In the genomic region with DNA sequence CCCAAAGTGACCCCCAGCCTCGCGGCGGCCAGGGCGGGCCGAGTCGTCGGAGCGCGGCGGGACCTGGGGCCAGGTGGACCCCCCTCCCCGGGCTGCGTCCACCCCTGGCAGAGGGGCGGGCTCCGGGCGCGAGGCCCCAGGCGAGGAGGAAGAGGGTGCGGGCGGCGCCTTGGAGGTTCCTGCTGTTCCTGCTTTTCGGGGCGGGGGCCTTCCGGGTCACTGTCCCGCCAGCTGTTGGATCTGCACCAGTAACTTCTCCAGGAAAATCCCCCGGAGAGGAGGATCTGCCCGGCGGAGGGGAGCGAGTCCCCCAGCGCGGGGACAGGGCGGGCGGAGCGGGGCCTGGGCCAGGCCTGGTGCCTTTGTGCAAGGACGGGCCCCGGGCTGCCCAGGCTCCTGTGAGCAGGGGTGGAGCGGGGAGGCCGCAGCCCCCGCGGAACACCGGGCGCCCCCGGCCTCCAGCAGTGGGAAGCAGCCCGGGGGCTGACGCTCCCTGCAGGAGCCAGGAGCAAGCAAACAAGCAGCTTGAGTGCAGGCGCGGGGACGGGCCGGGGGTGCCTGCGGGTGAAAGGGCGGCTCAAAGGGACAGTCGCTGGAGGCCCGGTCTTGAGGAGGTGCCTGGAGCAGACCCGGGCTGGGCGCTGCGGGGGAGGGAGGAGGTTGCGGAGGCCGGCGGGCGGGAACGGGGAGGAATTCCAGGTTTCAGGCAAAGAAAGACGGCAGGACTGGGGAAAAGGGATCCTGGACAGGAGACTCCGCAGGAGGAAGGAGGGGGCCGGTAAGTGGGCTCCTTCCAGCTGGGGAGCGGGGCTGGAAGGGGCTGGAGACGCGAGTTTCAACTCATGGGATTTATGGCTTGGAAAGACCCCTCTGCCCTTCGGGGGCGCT, we compare ENCODE assay signal across 19 cellular contexts. TPM values are rescaled to one million over a fixed set of nuclear protein-coding genes. Genes with fewer than 3 reads are reported as not detected.
A peak's percentile ranks its signal among the peaks of the same experiment; 100 is the strongest.
DNase-seq lines count a peak whose midpoint lies in the region; ATAC-seq, FAIRE-seq and TF ChIP-seq lines count a peak whose summit lies in the region.
"Had no signal": no experiment of that assay in that cellular context is flagged by ENCODE, and none has a peak within 500 bp of the region (broad histone marks: within the 10 kb centered on the region; RNA-seq: fewer than 3 reads in every experiment).

No MANE protein-coding gene starts in this region.

- peak overlapping the region; percentile 71 for H4K8ac ChIP-seq in trophoblast cell (ENCODE audit: low read depth, low read length)

- in situ Hi-C loops in K562 (cut with MboI) = no loop called here

- CTCF ChIA-PET in K562 (lab: Yijun Ruan, JAX; ENCODE audit: low intra/inter-chr PET ratio) = interaction anchor here (0.6 kb wide), 1 partner anchor 11 kb away, joined by 3 read pairs; no protein-coding TSS in a partner anchor

- peak overlapping the region; percentile 71 for H3K18ac ChIP-seq in trophoblast cell (ENCODE audit: low read length)

- H3K27ac ChIP-seq in K562 (ENCODE audit: extremely low read depth, low read depth, low read length) = no peak overlapping the region
- H3K27ac ChIP-seq in trophoblast cell (ENCODE audit: low read depth, low read length) = peak overlapping the region; percentile 21

- peaks cover 25% of the 10 kb centered on the region for H3K79me1 ChIP-seq in trophoblast cell (ENCODE audit: low read length)

- peak overlapping the region; percentile 77 for H4K91ac ChIP-seq in trophoblast cell (ENCODE audit: low read depth, low read length)

- H3K23ac ChIP-seq in trophoblast cell (ENCODE audit: low read length) = no peak overlapping the region

- peak; percentile 41 for DNase-seq in CD1c-positive myeloid dendritic cell (ENCODE audit: extremely low spot score)
- no peak for DNase-seq in K562 (ENCODE audit: extremely low read depth in 1 of 4, low spot score in 3 of 4)
- DNase-seq in trophoblast cell = peak; percentile 67 to 77
- no peak for DNase-seq in GDM1 (lab: John Stamatoyannopoulos, UW)
- no peak for DNase-seq in NCI-H2196 (lab: John Stamatoyannopoulos, UW; ENCODE audit: unreplicated experiment)
- no peak for DNase-seq in NOMO-1 treated with DMSO at 0.1 percent for 48 hours (lab: John Stamatoyannopoulos, UW; ENCODE audit: unreplicated experiment)
- DNase-seq in superior temporal gyrus (ENCODE audit: extremely low spot score) = no peak
- DNase-seq: activated CD8-positive, alpha-beta memory T cell treated with anti-CD3 and anti-CD28 coated beads, Interleukin-2, amount 50 U/mL, for 48 hours; DMS79; effector memory CD4-positive, alpha-beta T cell; NCI-H1436; NCI-H526 treated with DMSO at 0.1 percent for 48 hours; small intestine had no signal

- no peaks in the 10 kb centered on the region for H4K20me1 ChIP-seq in K562 (replicated peaks; ENCODE audit: control insufficient read depth, insufficient read depth, low read length)

- H3K9me3 ChIP-seq in K562 (replicated peaks; ENCODE audit: control insufficient read depth, insufficient read depth, low read depth, low read length) (no peaks in the 10 kb centered on the region), iPS-18c (ENCODE audit: control insufficient read depth, insufficient read depth, low read length) (no peaks in the 10 kb centered on the region), trophoblast cell (ENCODE audit: insufficient read depth, low read depth, low read length) (peaks cover 2% of the 10 kb centered on the region)
- H3K9me3 ChIP-seq: adrenal gland had no signal

- H2BK12ac ChIP-seq in trophoblast cell (ENCODE audit: low read length) = peak overlapping the region; percentile 21

- no peak for TF ChIP-seq POLR2A in K562 (conservative IDR thresholded peaks at IDR 0.05)

- H3K79me2 ChIP-seq in K562 (ENCODE audit: control insufficient read depth, insufficient read depth, low read length) (no peaks in the 10 kb centered on the region), trophoblast cell (ENCODE audit: control insufficient read depth, insufficient read depth, low read length, poor library complexity) (peaks cover 4% of the 10 kb centered on the region)

- WGBS in K562 (ENCODE audit: insufficient coverage, low coverage, missing lambda C conversion rate) = 91% methylated on average over 10 of the region's 68 CpGs
- WGBS in trophoblast cell (ENCODE audit: extremely low coverage, insufficient coverage, insufficient read length) = no CpG with 5 or more reads among the region's 68 CpGs

- H3K4me3 ChIP-seq in K562 (no peak overlapping the region), iPS-18c (ENCODE audit: insufficient read depth, low read depth, low read length) (peak overlapping the region; percentile 57), trophoblast cell (ENCODE audit: low read depth, low read length) (no peak overlapping the region)
- H3K4me3 ChIP-seq: adrenal gland had no signal

- peak overlapping the region; percentile 37 for H4K12ac ChIP-seq in trophoblast cell (ENCODE audit: low read depth, low read length)

- no peak for TF ChIP-seq RAD21 in K562 (CRISPR knock-in tag; conservative IDR thresholded peaks at IDR 0.05 in 1 of 2, IDR thresholded peaks at IDR 0.05 in 1 of 2)

- H3K4me2 ChIP-seq in K562 (ENCODE audit: insufficient read depth, low read length) (no peak overlapping the region), trophoblast cell (ENCODE audit: low read length) (peak overlapping the region; percentile 43)

- H3K27me3 ChIP-seq in K562 (ENCODE audit: control insufficient read depth in 2 of 2, insufficient read depth in 2 of 2, low read length in 2 of 2) (no peaks in the 10 kb centered on the region), trophoblast cell (ENCODE audit: insufficient read depth, low read length) (no peaks in the 10 kb centered on the region)
- H3K27me3 ChIP-seq: adrenal gland had no signal

- peaks cover 21 to 40% of the 10 kb centered on the region in 2 experiments; a peak in 4 of 5 replicates for H3K4me1 ChIP-seq in K562 (replicated peaks in 1 of 2; ENCODE audit: control insufficient read depth in 2 of 2, insufficient read depth in 2 of 2, low read length in 2 of 2)
- peaks cover 25 to 36% of the 10 kb centered on the region in 2 experiments for H3K4me1 ChIP-seq in trophoblast cell (ENCODE audit: control insufficient read depth in 1 of 2, insufficient read depth in 2 of 2, low read length in 2 of 2)

- no peaks in the 10 kb centered on the region for H3K9me1 ChIP-seq in K562 (ENCODE audit: control insufficient read depth, insufficient read depth, low read length)

- peak overlapping the region; percentile 37 for H3K4ac ChIP-seq in trophoblast cell (ENCODE audit: low read depth, low read length)

- POLR2A ChIA-PET in K562 (lab: Yijun Ruan, JAX) = no interaction called here

- H3K9ac ChIP-seq in K562 (ENCODE audit: insufficient read depth in 1 of 2, low read depth in 2 of 2, low read length in 2 of 2) = no peak overlapping the region; a peak in 1 of 4 replicates
- no peak overlapping the region for H3K9ac ChIP-seq in trophoblast cell (ENCODE audit: low read length)

- peak overlapping the region; percentile 78 for H3K14ac ChIP-seq in trophoblast cell (ENCODE audit: low read length)

- no peak for FAIRE-seq in K562 (lab: Jason Lieb, UNC)
- FAIRE-seq: GM12892, H54, small intestine had no signal

- H2BK120ac ChIP-seq in trophoblast cell (ENCODE audit: insufficient read depth, low read length, poor library complexity) = peak overlapping the region; percentile 92

- ATAC-seq in K562 = no peak

- H3K36me3 ChIP-seq in K562 (ENCODE audit: control insufficient read depth, insufficient read depth, low read length) (peaks cover 25% of the 10 kb centered on the region; the same call in 1 of the 3 replicates), trophoblast cell (ENCODE audit: control insufficient read depth in 1 of 2, insufficient read depth in 2 of 2, low read length in 2 of 2) (peaks cover 2 to 6% of the 10 kb centered on the region in 2 experiments)

- intact Hi-C loops in K562 (cut with micrococcal nuclease) = no loop called here

- no peak for TF ChIP-seq CTCF in K562 (IDR thresholded peaks at IDR 0.05 in 2 of 3, conservative IDR thresholded peaks at IDR 0.05 in 1 of 3; ENCODE audit: insufficient read depth in 2 of 3, low read depth in 1 of 3, low read length in 3 of 3)

- no peak for TF ChIP-seq EP300 in K562 (IDR thresholded peaks at IDR 0.05; ENCODE audit: low read length)

- peak overlapping the region; percentile 6 for H2AK5ac ChIP-seq in trophoblast cell (ENCODE audit: low read length)

- no TSS peak for BruUV-seq in K562 (replicated peaks; lab: Mats Ljungman, UMichigan)

- H2BK5ac ChIP-seq in trophoblast cell (ENCODE audit: low read depth, low read length, poor library complexity) = peak overlapping the region; percentile 55

- H2AFZ ChIP-seq in K562 (ENCODE audit: low read depth, low read length) (no peak overlapping the region), trophoblast cell (ENCODE audit: insufficient read depth, low read length, poor library complexity) (peak overlapping the region; percentile 61)

RNA-seq across cellular contexts. Expression of a gene that starts 15.5 kb away (rescaled TPM):
- 31.9 and 75.4 TPM in 2 replicates for total RNA-seq in K562 (2011; cell fraction: chromatin; rRNA removed; ENCODE audit: low replicate concordance)
- 55.1 and 66.9 TPM in 2 replicates for total RNA-seq in K562 (2011; cell fraction: nucleolus; rRNA removed)
- total RNA-seq in K562 (2011; cell fraction: nucleoplasm; rRNA removed) = 38.6 and 39.3 TPM in 2 replicates
- total RNA-seq in K562 (2014; rRNA removed) = 39.5 and 46.0 TPM in 2 replicates
- 20.8 and 23.7 TPM in 2 replicates for total RNA-seq in K562 (2014; rRNA removed; fragmentation: Illumina TruSeq; extraction: Trizol)
- 68.6 and 70.2 TPM in 2 replicates for total RNA-seq in K562 (2015; rRNA removed; fragmentation: Illumina TruSeq; extraction: Trizol)
- 52.7 and 61.2 TPM in 2 replicates for total RNA-seq in K562 (2021)
- 22.6 and 35.4 TPM in 2 replicates for polyA plus RNA-seq in K562 (2011; rRNA removed)
- polyA plus RNA-seq in K562 (2011; cell fraction: cytosol; rRNA removed) = 30.5 and 40.8 TPM in 2 replicates
- 171 and 203 TPM in 2 replicates for polyA plus RNA-seq in K562 (2011; cell fraction: nucleus; rRNA removed)
- polyA plus RNA-seq in K562 (2012) = 33.8 and 69.4 TPM in 2 replicates
- 42.7 and 59.7 TPM in 2 replicates for polyA plus RNA-seq in K562 (2014; fragmentation: Illumina TruSeq; extraction: Trizol)
- polyA plus RNA-seq in K562 (2014; fragmentation: Nextera tagmentation; extraction: Ambion mirVana) = 10 to 100 TPM; 44.6 to 49.7 TPM
- 47.6 and 63.5 TPM in 2 replicates for polyA plus RNA-seq in K562 (2014; rRNA removed)
- 8.9 and 13.3 TPM in 2 replicates for polyA minus RNA-seq in K562 (2011; rRNA and poly(A)+ RNA removed)
- polyA minus RNA-seq in K562 (2011; cell fraction: cytosol; rRNA and poly(A)+ RNA removed) = 25.6 and 31.0 TPM in 2 replicates
- 17.0 and 18.2 TPM in 2 replicates for polyA minus RNA-seq in K562 (2011; cell fraction: nucleus; rRNA and poly(A)+ RNA removed)
- 185 and 205 TPM in 2 replicates for polyA plus RNA-seq in trophoblast cell (2013)
- total RNA-seq: SK-MEL-5 had no signal

RNA-seq across cellular contexts. Expression of a gene that starts 44.2 kb away (rescaled TPM):
- total RNA-seq in K562 (2011; cell fraction: chromatin; rRNA removed; ENCODE audit: low replicate concordance) = 7.7 and 24.3 TPM in 2 replicates
- 22.4 and 23.0 TPM in 2 replicates for total RNA-seq in K562 (2011; cell fraction: nucleolus; rRNA removed)
- 13.8 and 17.9 TPM in 2 replicates for total RNA-seq in K562 (2011; cell fraction: nucleoplasm; rRNA removed)
- total RNA-seq in K562 (2014; rRNA removed) (3.5 and 5.6 TPM in 2 replicates), K562 (2014; rRNA removed; fragmentation: Illumina TruSeq; extraction: Trizol) (0.33 TPM in 1 of 2 replicates, not detected in the other), K562 (2015; rRNA removed; fragmentation: Illumina TruSeq; extraction: Trizol) (0.83 and 1.6 TPM in 2 replicates), K562 (2021) (5.4 and 6.7 TPM in 2 replicates)
- polyA plus RNA-seq in K562 (2011; rRNA removed) (1.1 and 2.0 TPM in 2 replicates), K562 (2014; fragmentation: Illumina TruSeq; extraction: Trizol) (0.25 and 0.97 TPM in 2 replicates), K562 (2014; fragmentation: Nextera tagmentation; extraction: Ambion mirVana) (under 1 TPM in 1 of 2 experiments, not detected in 1; 0.10 TPM), K562 (2014; rRNA removed) (6.2 and 11.7 TPM in 2 replicates)
- polyA plus RNA-seq in K562 (2011; cell fraction: cytosol; rRNA removed) = 1.6 and 3.7 TPM in 2 replicates
- polyA plus RNA-seq in K562 (2011; cell fraction: nucleus; rRNA removed) = 8.4 and 18.9 TPM in 2 replicates
- polyA plus RNA-seq in K562 (2012) = 1.8 and 2.2 TPM in 2 replicates
- polyA minus RNA-seq in K562 (2011; rRNA and poly(A)+ RNA removed) = 0.21 TPM in 1 of 2 replicates, not detected in the other
- 2.5 and 2.9 TPM in 2 replicates for polyA minus RNA-seq in K562 (2011; cell fraction: cytosol; rRNA and poly(A)+ RNA removed)
- 3.1 and 5.0 TPM in 2 replicates for polyA minus RNA-seq in K562 (2011; cell fraction: nucleus; rRNA and poly(A)+ RNA removed)
- 0.11 and 0.22 TPM in 2 replicates for polyA plus RNA-seq in trophoblast cell (2013)
- total RNA-seq: glomerular endothelial cell, SK-MEL-5 had no signal

RNA-seq across cellular contexts. Expression of a gene that starts 54.7 kb away (rescaled TPM):
- total RNA-seq in K562 (2011; cell fraction: chromatin; rRNA removed; ENCODE audit: low replicate concordance) = not detected in 2 replicates
- not detected in 2 replicates for total RNA-seq in K562 (2011; cell fraction: nucleolus; rRNA removed)
- total RNA-seq in K562 (2011; cell fraction: nucleoplasm; rRNA removed) = not detected in 2 replicates
- total RNA-seq in K562 (2014; rRNA removed) (not detected in 2 replicates), K562 (2014; rRNA removed; fragmentation: Illumina TruSeq; extraction: Trizol) (not detected in 2 replicates), K562 (2015; rRNA removed; fragmentation: Illumina TruSeq; extraction: Trizol) (not detected in 2 replicates), K562 (2021) (not detected in 2 replicates)
- polyA plus RNA-seq in K562 (2011; rRNA removed) (not detected in 2 replicates), K562 (2014; fragmentation: Illumina TruSeq; extraction: Trizol) (not detected in 2 replicates), K562 (2014; fragmentation: Nextera tagmentation; extraction: Ambion mirVana) (not detected), K562 (2014; rRNA removed) (not detected in 2 replicates)
- polyA plus RNA-seq in K562 (2011; cell fraction: cytosol; rRNA removed) = 0.30 TPM in 1 of 2 replicates, not detected in the other
- polyA plus RNA-seq in K562 (2011; cell fraction: nucleus; rRNA removed) = not detected in 2 replicates
- not detected in 2 replicates for polyA plus RNA-seq in K562 (2012)
- not detected in 2 replicates for polyA minus RNA-seq in K562 (2011; rRNA and poly(A)+ RNA removed)
- not detected in 2 replicates for polyA minus RNA-seq in K562 (2011; cell fraction: cytosol; rRNA and poly(A)+ RNA removed)
- polyA minus RNA-seq in K562 (2011; cell fraction: nucleus; rRNA and poly(A)+ RNA removed) = not detected in 2 replicates
- polyA plus RNA-seq in trophoblast cell (2013) = 0.30 and 0.39 TPM in 2 replicates
- total RNA-seq: adrenal gland, glomerular endothelial cell, SK-MEL-5 had no signal
- polyA plus RNA-seq: adrenal gland, small intestine had no signal

Comparison
In these comparisons a context has a peak if more than half of its experiments do, and no peak if none do; other contexts are left out.
1. DNase-seq: peak in CD1c-positive myeloid dendritic cell (single experiment) and trophoblast cell (2 of 2); none in K562 (0 of 4), GDM1 (single experiment), NCI-H2196 (single experiment), NOMO-1 treated with DMSO at 0.1 percent for 48 hours (single experiment) and superior temporal gyrus (single experiment).